Comparison of ENCODE assay signal across 11 cellular contexts in the genomic region with DNA sequence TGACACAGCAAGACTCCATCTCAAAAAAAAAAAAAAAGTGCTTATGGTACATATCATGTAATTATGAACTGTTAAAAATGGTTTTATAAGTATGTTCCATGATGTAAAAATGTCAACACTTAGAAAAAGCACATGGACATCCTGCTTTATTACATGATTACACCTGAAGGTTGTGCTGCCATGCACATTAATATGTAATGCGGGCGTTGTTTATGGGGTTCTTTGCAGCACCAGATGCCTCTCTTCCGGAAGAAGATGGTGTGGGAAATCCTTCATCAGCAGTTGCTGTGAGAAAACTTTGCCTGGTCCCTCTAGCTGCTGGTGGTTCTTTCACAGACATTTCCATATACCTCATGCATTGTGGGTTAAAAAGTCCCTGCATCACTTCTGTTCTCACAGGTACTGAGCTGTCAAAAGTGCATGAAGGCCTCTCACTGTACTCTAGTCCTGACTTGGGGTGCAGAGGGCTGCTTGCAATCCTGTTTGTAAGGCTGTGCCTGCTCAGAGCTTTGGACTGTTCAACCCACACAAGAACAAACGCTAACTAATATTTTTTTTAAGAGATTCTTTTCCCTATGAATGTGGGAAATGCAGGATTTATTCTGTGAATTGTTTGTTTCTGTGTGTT. TPM values are rescaled to one million over a fixed set of nuclear protein-coding genes. Genes with fewer than 3 reads are reported as not detected.
A peak's percentile ranks its signal among the peaks of the same experiment; 100 is the strongest.
DNase-seq lines count a peak whose midpoint lies in the region; ATAC-seq and TF ChIP-seq lines count a peak whose summit lies in the region.
"Had no signal": no experiment of that assay in that cellular context is flagged by ENCODE, and none has a peak within 500 bp of the region (broad histone marks: within the 10 kb centered on the region; RNA-seq: fewer than 3 reads in every experiment).

No MANE protein-coding gene starts in this region.

- H3K9ac ChIP-seq in skeletal muscle tissue (ENCODE audit: low read depth in 1 of 3, low read length in 3 of 3) = peak overlapping the region in 2 of 3 donors; percentile 9 to 42

- TF ChIP-seq CTCF in GM13977 (IDR thresholded peaks at IDR 0.05; ENCODE audit: extremely low read depth, insufficient read depth, missing control alignments) (no peak), foreskin keratinocyte (conservative IDR thresholded peaks at IDR 0.05) (no peak)

- H3K36me3 ChIP-seq in SJSA1 = peaks cover 36% of the 10 kb centered on the region
- peaks cover 20 to 29% (median 26%) of the 10 kb centered on the region in 3 donors for H3K36me3 ChIP-seq in skeletal muscle tissue (ENCODE audit: control insufficient read depth in 3 of 3, insufficient read depth in 3 of 3, low read length in 3 of 3)

- DNase-seq in GM13977 (ENCODE audit: low spot score) = peak; percentile 42
- no peak for DNase-seq in SJSA1 (ENCODE audit: low read depth in 1 of 2, low spot score in 2 of 2)
- no peak for DNase-seq in foreskin keratinocyte
- no peak for DNase-seq in cerebellum (ENCODE audit: low spot score)
- DNase-seq in NCI-H2227 treated with DMSO at 0.1 percent for 48 hours (lab: John Stamatoyannopoulos, UW) = no peak
- DNase-seq: activated CD8-positive, alpha-beta memory T cell treated with anti-CD3 and anti-CD28 coated beads, Interleukin-2, amount 50 U/mL, for 48 hours; NCI-H2171 had no signal

- H3K27me3 ChIP-seq in SJSA1 (replicated peaks) = no peaks in the 10 kb centered on the region
- no peaks in the 10 kb centered on the region for H3K27me3 ChIP-seq in foreskin keratinocyte
- H3K27me3 ChIP-seq in skeletal muscle tissue (ENCODE audit: control insufficient read depth in 3 of 3, insufficient read depth in 3 of 3, low read length in 3 of 3) = no peaks in the 10 kb centered on the region

- ATAC-seq in foreskin keratinocyte = peak; percentile 9
- no peak for ATAC-seq in GM21619 (IDR thresholded peaks at IDR 0.05; ENCODE audit: unreplicated experiment)
- no peak for ATAC-seq in GM18907 (IDR thresholded peaks at IDR 0.05; ENCODE audit: unreplicated experiment)
- ATAC-seq: stimulated activated memory B cell treated with anti-CD40 and anti-IgM and Interleukin-4, amounts not matched to agents 10 μg/mL and 1 μg/mL and 100 μg/mL, for 72 hours had no signal

- H3K9me3 ChIP-seq in SJSA1 (replicated peaks) (no peaks in the 10 kb centered on the region), skeletal muscle tissue (ENCODE audit: control insufficient read depth in 3 of 3, low read length in 3 of 3) (no peaks in the 10 kb centered on the region)

- H3K4me3 ChIP-seq in SJSA1 (no peak overlapping the region), skeletal muscle tissue (ENCODE audit: low read length in 3 of 3) (no peak overlapping the region)

- in situ Hi-C loops in GM13977 (cut with MboI; ENCODE audit: low pct_unique_long_range_greater_than_20kb, low sequenced_read_pairs, unreplicated experiment) = no loop called here

- H3K27ac ChIP-seq in SJSA1 (peak overlapping the region; percentile 75), foreskin keratinocyte (no peak overlapping the region), skeletal muscle tissue (ENCODE audit: low read depth, low read length) (no peak overlapping the region)

- H3K4me1 ChIP-seq in SJSA1 (replicated peaks) (peaks cover 21% of the 10 kb centered on the region), foreskin keratinocyte (peaks cover 12% of the 10 kb centered on the region), skeletal muscle tissue (ENCODE audit: control insufficient read depth in 3 of 3, insufficient read depth in 3 of 3, low read length in 3 of 3) (peaks cover 4 to 7% (median 4%) of the 10 kb centered on the region in 3 donors)

RNA-seq across cellular contexts. Expression of a gene that starts 43.6 kb away (rescaled TPM):
- 29.1 and 62.0 TPM in 2 replicates for total RNA-seq in SJSA1 (2014; rRNA removed; shearing (Covaris generic))
- 30.7 and 33.4 TPM in 2 replicates for total RNA-seq in foreskin keratinocyte
- polyA plus RNA-seq in foreskin keratinocyte = 7.4 and 9.0 TPM in 2 replicates
- total RNA-seq in skeletal muscle tissue = 39.1 TPM
- 45.7 TPM for total RNA-seq in cerebellum
